28 cellular contexts compared by ENCODE assay signal in genomic region chr16:11605564-11605886, GRCh38. TPM values are rescaled to one million over a fixed set of nuclear protein-coding genes. Genes with fewer than 3 reads are reported as not detected.
DNase-seq lines count a peak whose midpoint lies in the region; TF ChIP-seq lines count a peak whose summit lies in the region.
"Had no signal": no experiment of that assay in that cellular context is flagged by ENCODE, and none has a peak within 500 bp of the region (broad histone marks: within the 10 kb centered on the region; RNA-seq: fewer than 3 reads in every experiment).

No MANE protein-coding gene starts in this region.

- no peak for TF ChIP-seq POLR2A in Peyer's patch (IDR thresholded peaks at IDR 0.05)

- H3K27me3 Mint-ChIP-seq in dendritic cell treated with granulocyte-macrophage colony-stimulating factor and Interleukin-4, amounts not matched to agents 40 ng/mL and 50 ng/mL, for 4 days = peaks cover 7% of the 10 kb centered on the region
- H3K27me3 Mint-ChIP-seq in nephron progenitor cell (ENCODE audit: low read depth, poor library complexity) (peaks cover 18% of the 10 kb centered on the region), endothelial cell (ENCODE audit: unreplicated experiment) (peaks cover 9% of the 10 kb centered on the region)
- H3K27me3 Mint-ChIP-seq: stimulated activated naive CD8-positive, alpha-beta T cell treated with anti-CD3 and anti-CD28 coated beads, Interleukin-15, Interleukin-2, amounts not matched to agents 100 ng/mL and 50 ng/mL, for 24 hours had no signal

- no peaks in the 10 kb centered on the region for H3K36me3 Mint-ChIP-seq in dendritic cell treated with granulocyte-macrophage colony-stimulating factor and Interleukin-4, amounts not matched to agents 40 ng/mL and 50 ng/mL, for 4 days (ENCODE audit: low read depth)
- H3K36me3 Mint-ChIP-seq in nephron progenitor cell (ENCODE audit: low read depth) = no peaks in the 10 kb centered on the region
- H3K36me3 Mint-ChIP-seq in endothelial cell (ENCODE audit: low read depth, unreplicated experiment) = no peaks in the 10 kb centered on the region
- H3K36me3 Mint-ChIP-seq: activated CD8-positive, alpha-beta memory T cell treated with anti-CD3 and anti-CD28 coated beads, Interleukin-2, amount 10 ng/mL, durations not matched to agents 7 days and 5 days; activated naive CD8-positive, alpha-beta T cell treated with anti-CD3 and anti-CD28 coated beads, Interleukin-2, amount 10 ng/mL, durations not matched to agents 7 days and 5 days had no signal

- peaks cover 0 to 16% (median 0%) of the 10 kb centered on the region in 4 donors for H3K4me1 ChIP-seq in Peyer's patch
- H3K4me1 ChIP-seq in subcutaneous abdominal adipose tissue (ENCODE audit: control insufficient read depth in 5 of 5, insufficient read depth in 5 of 5, low read length in 5 of 5) = peaks cover 0 to 20% (median 5%) of the 10 kb centered on the region in 5 donors

- no peaks in the 10 kb centered on the region for H3K36me3 ChIP-seq in Peyer's patch
- no peaks in the 10 kb centered on the region for H3K36me3 ChIP-seq in subcutaneous abdominal adipose tissue (ENCODE audit: control insufficient read depth in 5 of 5, insufficient read depth in 5 of 5, low read length in 5 of 5)
- H3K36me3 ChIP-seq: thyroid gland had no signal

- TF ChIP-seq CTCF in Peyer's patch (IDR thresholded peaks at IDR 0.05) (no peak), nephron progenitor cell (IDR thresholded peaks at IDR 0.05) (no peak), endothelial cell (IDR thresholded peaks at IDR 0.05; ENCODE audit: unreplicated experiment) (no peak)

- H3K4me3 ChIP-seq in Peyer's patch = no peak overlapping the region
- H3K4me3 ChIP-seq in subcutaneous abdominal adipose tissue (ENCODE audit: low read depth in 1 of 5, low read length in 5 of 5) = no peak overlapping the region
- H3K4me3 ChIP-seq: skin epidermis, thyroid gland had no signal

- H3K27me3 ChIP-seq in Peyer's patch (no peaks in the 10 kb centered on the region), subcutaneous abdominal adipose tissue (ENCODE audit: control insufficient read depth in 5 of 5, insufficient read depth in 4 of 5, low read length in 5 of 5) (no peaks in the 10 kb centered on the region)
- H3K27me3 ChIP-seq: thyroid gland had no signal

- H3K27ac Mint-ChIP-seq in dendritic cell treated with granulocyte-macrophage colony-stimulating factor and Interleukin-4, amounts not matched to agents 40 ng/mL and 50 ng/mL, for 4 days = peak overlapping the region; percentile 57
- H3K27ac Mint-ChIP-seq in nephron progenitor cell (peak overlapping the region; percentile 33), endothelial cell (ENCODE audit: unreplicated experiment) (no peak overlapping the region)
- H3K27ac Mint-ChIP-seq: activated CD8-positive, alpha-beta memory T cell treated with anti-CD3 and anti-CD28 coated beads, Interleukin-2, amount 10 ng/mL, durations not matched to agents 7 days and 5 days; activated naive CD8-positive, alpha-beta T cell treated with anti-CD3 and anti-CD28 coated beads, Interleukin-2, amount 10 ng/mL, durations not matched to agents 7 days and 5 days; endodermal cell; stimulated activated naive CD8-positive, alpha-beta T cell treated with anti-CD3 and anti-CD28 coated beads, Interleukin-15, Interleukin-2, amounts not matched to agents 100 ng/mL and 50 ng/mL, for 24 hours had no signal

- H3K4me1 Mint-ChIP-seq in dendritic cell treated with granulocyte-macrophage colony-stimulating factor and Interleukin-4, amounts not matched to agents 40 ng/mL and 50 ng/mL, for 4 days (ENCODE audit: low read depth) = peaks cover 58% of the 10 kb centered on the region
- peaks cover 55% of the 10 kb centered on the region for H3K4me1 Mint-ChIP-seq in nephron progenitor cell
- no peaks in the 10 kb centered on the region for H3K4me1 Mint-ChIP-seq in endothelial cell (ENCODE audit: unreplicated experiment)
- H3K4me1 Mint-ChIP-seq: endodermal cell had no signal

- H3K9me3 ChIP-seq in Peyer's patch (no peaks in the 10 kb centered on the region), subcutaneous abdominal adipose tissue (ENCODE audit: control insufficient read depth in 5 of 5, low read length in 5 of 5) (no peaks in the 10 kb centered on the region)
- H3K9me3 ChIP-seq: SK-N-SH, thyroid gland had no signal

- intact Hi-C loops in dendritic cell treated with granulocyte-macrophage colony-stimulating factor and Interleukin-4, amounts not matched to agents 40 ng/mL and 50 ng/mL, for 4 days (cut with micrococcal nuclease) = no loop called here

- no peak overlapping the region for H3K4me3 Mint-ChIP-seq in dendritic cell treated with granulocyte-macrophage colony-stimulating factor and Interleukin-4, amounts not matched to agents 40 ng/mL and 50 ng/mL, for 4 days
- H3K4me3 Mint-ChIP-seq in nephron progenitor cell (no peak overlapping the region), endothelial cell (ENCODE audit: unreplicated experiment) (no peak overlapping the region)
- H3K4me3 Mint-ChIP-seq: activated CD8-positive, alpha-beta memory T cell treated with anti-CD3 and anti-CD28 coated beads, Interleukin-2, amount 10 ng/mL, durations not matched to agents 7 days and 5 days; activated naive CD8-positive, alpha-beta T cell treated with anti-CD3 and anti-CD28 coated beads, Interleukin-2, amount 10 ng/mL, durations not matched to agents 7 days and 5 days; endodermal cell; stimulated activated naive CD8-positive, alpha-beta T cell treated with anti-CD3 and anti-CD28 coated beads, Interleukin-15, Interleukin-2, amounts not matched to agents 100 ng/mL and 50 ng/mL, for 24 hours had no signal

- H3K9ac ChIP-seq in subcutaneous abdominal adipose tissue (ENCODE audit: low read length in 5 of 5) = no peak overlapping the region
- H3K9ac ChIP-seq: KMS-11, SK-N-SH had no signal

- no peaks in the 10 kb centered on the region for H3K9me3 Mint-ChIP-seq in dendritic cell treated with granulocyte-macrophage colony-stimulating factor and Interleukin-4, amounts not matched to agents 40 ng/mL and 50 ng/mL, for 4 days
- no peaks in the 10 kb centered on the region for H3K9me3 Mint-ChIP-seq in nephron progenitor cell
- H3K9me3 Mint-ChIP-seq in endothelial cell (ENCODE audit: unreplicated experiment) = no peaks in the 10 kb centered on the region
- H3K9me3 Mint-ChIP-seq: activated naive CD8-positive, alpha-beta T cell treated with anti-CD3 and anti-CD28 coated beads, Interleukin-2, amount 10 ng/mL, durations not matched to agents 7 days and 5 days; endodermal cell; stimulated activated naive CD8-positive, alpha-beta T cell treated with anti-CD3 and anti-CD28 coated beads, Interleukin-15, Interleukin-2, amounts not matched to agents 100 ng/mL and 50 ng/mL, for 24 hours had no signal

- DNase-seq in Peyer's patch (no peak), nephron progenitor cell (no peak), putamen (ENCODE audit: low spot score) (no peak), NCI-H2171 treated with DMSO at 0.1 percent for 48 hours (lab: John Stamatoyannopoulos, UW) (no peak), NCI-H446 (lab: John Stamatoyannopoulos, UW) (no peak), endothelial cell (ENCODE audit: low spot score) (no peak)
- DNase-seq: activated CD4-positive, CD25-positive, alpha-beta regulatory T cell; activated CD8-positive, alpha-beta memory T cell treated with anti-CD3 and anti-CD28 coated beads, Interleukin-2, amount 10 ng/mL, durations not matched to agents 7 days and 5 days; activated gamma-delta T cell treated with Interleukin-2 at 50 U/mL for 16 hours; activated naive CD8-positive, alpha-beta T cell treated with anti-CD3 and anti-CD28 coated beads, Interleukin-2, amount 10 ng/mL, durations not matched to agents 7 days and 5 days; activated T-cell treated with anti-CD3 and anti-CD28 coated beads, Interleukin-2, amount 50 U/mL, for 48 hours; central memory CD4-positive, alpha-beta T cell; dermis blood vessel endothelial cell; endodermal cell; foreskin fibroblast; MM.1S; NCI-H1417; NCI-H2029; NCI-H2227 treated with DMSO at 0.1 percent for 48 hours; NCI-H526 treated with DMSO at 0.1 percent for 48 hours; PC-3; SK-N-SH; thyroid gland had no signal

- H3K27ac ChIP-seq in Peyer's patch = peak overlapping the region in 3 of 4 donors; percentile 49 to 67 (median 49)
- H3K27ac ChIP-seq in subcutaneous abdominal adipose tissue (ENCODE audit: low read depth, low read length) = peak overlapping the region; percentile 48
- H3K27ac ChIP-seq: KMS-11, thyroid gland had no signal

RNA-seq across cellular contexts. Expression of gene LITAF, which starts 18.8 kb away (rescaled TPM):
- total RNA-seq in Peyer's patch (10 to 100 TPM; 20.1 to 56.9 (median 32.3) TPM), endothelial cell (ENCODE audit: unreplicated experiment) (70.9 TPM)
